12 cellular contexts compared by ENCODE assay signal in the genomic region with DNA sequence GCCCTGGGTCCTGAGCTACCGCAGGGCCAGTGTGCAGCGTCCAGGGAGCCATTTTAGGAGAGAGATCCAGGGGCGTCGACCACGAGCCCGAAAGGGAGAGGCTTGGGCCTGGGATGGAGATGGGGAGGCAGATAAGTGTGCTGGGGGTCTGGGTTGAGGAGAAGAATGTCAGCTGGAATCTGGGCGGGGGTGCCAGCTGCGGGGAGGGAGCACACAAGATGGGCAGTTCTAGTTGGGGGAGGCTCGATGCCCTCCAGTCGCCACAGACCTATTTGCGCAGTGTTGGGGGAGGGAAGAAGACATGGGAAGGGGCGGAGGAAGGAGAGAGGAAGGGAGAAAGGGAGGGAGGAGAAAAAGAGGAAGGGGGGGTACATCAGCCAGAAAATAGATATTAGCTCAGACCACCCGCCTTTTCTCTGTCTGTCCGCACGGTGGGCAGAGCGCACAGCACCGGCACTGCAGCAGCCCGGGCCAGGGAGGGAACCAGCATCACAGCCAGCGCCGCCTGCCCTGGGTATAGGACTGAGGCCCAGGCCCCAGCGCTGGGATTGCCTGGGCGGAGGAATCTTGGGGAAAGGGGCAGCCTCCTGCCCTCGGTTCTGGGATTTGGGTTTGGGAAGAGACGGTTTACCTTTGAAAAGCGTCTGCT. TPM values are rescaled to one million over a fixed set of nuclear protein-coding genes. Genes with fewer than 3 reads are reported as not detected.
DNase-seq lines count a peak whose midpoint lies in the region; ATAC-seq and TF ChIP-seq lines count a peak whose summit lies in the region.
"Had no signal": no experiment of that assay in that cellular context is flagged by ENCODE, and none has a peak within 500 bp of the region (broad histone marks: within the 10 kb centered on the region; RNA-seq: fewer than 3 reads in every experiment).

No MANE protein-coding gene starts in this region.

- H3K27ac Mint-ChIP-seq in T-helper 1 cell treated with Interleukin-12 subunit alpha and Interleukin-12 subunit beta and Interleukin-4 antibody, amounts not matched to agents 30 μg/mL and 1 μg/mL, for 36 hours = peak overlapping the region; percentile 67
- peak overlapping the region in 2 of 3 donors; percentile 41 to 96 for H3K27ac Mint-ChIP-seq in IgD-negative memory B cell

- H3K9me3 Mint-ChIP-seq in T-helper 1 cell treated with Interleukin-12 subunit alpha and Interleukin-12 subunit beta and Interleukin-4 antibody, amounts not matched to agents 30 μg/mL and 1 μg/mL, for 36 hours = peaks cover 3% of the 10 kb centered on the region
- peaks cover 1 to 18% (median 4%) of the 10 kb centered on the region in 3 donors for H3K9me3 Mint-ChIP-seq in IgD-negative memory B cell

- no peaks in the 10 kb centered on the region for H3K36me3 ChIP-seq in rectal smooth muscle tissue (ENCODE audit: control insufficient read depth, insufficient read depth, low read length)

- peaks cover 8% of the 10 kb centered on the region for H3K4me1 Mint-ChIP-seq in T-helper 1 cell treated with Interleukin-12 subunit alpha and Interleukin-12 subunit beta and Interleukin-4 antibody, amounts not matched to agents 30 μg/mL and 1 μg/mL, for 36 hours (ENCODE audit: low read depth)
- peaks cover 0 to 6% (median 5%) of the 10 kb centered on the region in 3 donors for H3K4me1 Mint-ChIP-seq in IgD-negative memory B cell

- H3K4me3 Mint-ChIP-seq in T-helper 1 cell treated with Interleukin-12 subunit alpha and Interleukin-12 subunit beta and Interleukin-4 antibody, amounts not matched to agents 30 μg/mL and 1 μg/mL, for 36 hours = no peak overlapping the region
- H3K4me3 Mint-ChIP-seq in IgD-negative memory B cell = peak overlapping the region in 1 of 4 donors; percentile 73

- H3K36me3 Mint-ChIP-seq in T-helper 1 cell treated with Interleukin-12 subunit alpha and Interleukin-12 subunit beta and Interleukin-4 antibody, amounts not matched to agents 30 μg/mL and 1 μg/mL, for 36 hours (ENCODE audit: low read depth) = no peaks in the 10 kb centered on the region
- peaks cover 5% of the 10 kb centered on the region for H3K36me3 Mint-ChIP-seq in IgD-negative memory B cell

- no peak for ATAC-seq in GM18867 (IDR thresholded peaks at IDR 0.05; ENCODE audit: unreplicated experiment)

- H3K4me1 ChIP-seq in rectal smooth muscle tissue (ENCODE audit: control insufficient read depth, insufficient read depth, low read length) = no peaks in the 10 kb centered on the region

- no peak for DNase-seq in T-helper 1 cell
- no peak for DNase-seq in epithelial cell of prostate (ENCODE audit: low read depth, low spot score)
- DNase-seq in NCI-H510A treated with DMSO at 0.1 percent for 48 hours (lab: John Stamatoyannopoulos, UW) = no peak
- DNase-seq in GM10266 (ENCODE audit: extremely low spot score) = no peak
- DNase-seq: activated CD4-positive, alpha-beta T cell treated with anti-CD3 and anti-CD28 coated beads, Interleukin-2, amount 50 U/mL, for 4 hours had no signal

- H3K27me3 Mint-ChIP-seq in T-helper 1 cell treated with Interleukin-12 subunit alpha and Interleukin-12 subunit beta and Interleukin-4 antibody, amounts not matched to agents 30 μg/mL and 1 μg/mL, for 36 hours (ENCODE audit: low read depth) = peaks cover 88% of the 10 kb centered on the region
- peaks cover 73% of the 10 kb centered on the region for H3K27me3 Mint-ChIP-seq in IgD-negative memory B cell

- H3K9ac ChIP-seq in rectal smooth muscle tissue (ENCODE audit: low read length) = no peak overlapping the region

- peak overlapping the region; percentile 98 for H3K27ac ChIP-seq in epithelial cell of prostate
- H3K27ac ChIP-seq in rectal smooth muscle tissue (ENCODE audit: low read depth, low read length) = peak overlapping the region; percentile 48

- TF ChIP-seq CTCF in GM10266 (IDR thresholded peaks at IDR 0.05; ENCODE audit: control insufficient read depth, insufficient read depth, low read depth, missing control alignments) = no peak

- peaks cover 49% of the 10 kb centered on the region for H3K27me3 ChIP-seq in rectal smooth muscle tissue (ENCODE audit: control insufficient read depth, insufficient read depth, low read length)

- peak overlapping the region; percentile 31 for H3K4me3 ChIP-seq in rectal smooth muscle tissue (ENCODE audit: low read length)

RNA-seq across cellular contexts. Expression of a gene that starts 1.9 kb away (rescaled TPM):
- polyA plus RNA-seq in IgD-negative memory B cell = not detected
- polyA plus RNA-seq: liver had no signal

RNA-seq across cellular contexts. Expression of a gene that starts 5.6 kb away (rescaled TPM):
- polyA plus RNA-seq in IgD-negative memory B cell = not detected
- polyA plus RNA-seq: adipose tissue, liver, thymus had no signal

RNA-seq across cellular contexts. Expression of a gene that starts 11.4 kb away (rescaled TPM):
- polyA plus RNA-seq in IgD-negative memory B cell = not detected
- polyA plus RNA-seq: liver had no signal

RNA-seq across cellular contexts. Expression of a gene that starts 12.7 kb away (rescaled TPM):
- not detected for polyA plus RNA-seq in IgD-negative memory B cell
- polyA plus RNA-seq: liver had no signal

RNA-seq across cellular contexts. Expression of a gene that starts 17.3 kb away (rescaled TPM):
- not detected for polyA plus RNA-seq in IgD-negative memory B cell
